In genomic region chr10:4725917-4726606, GRCh38 we compare ENCODE assay signal across 12 cellular contexts.
A peak's percentile ranks its signal among the peaks of the same experiment; 100 is the strongest.
DNase-seq lines count a peak whose midpoint lies in the region; ATAC-seq and TF ChIP-seq lines count a peak whose summit lies in the region.
"Had no signal": no experiment of that assay in that cellular context is flagged by ENCODE, and none has a peak within 500 bp of the region (broad histone marks: within the 10 kb centered on the region; RNA-seq: fewer than 3 reads in every experiment).

No MANE protein-coding gene starts in this region.

- peak; percentile 6 for DNase-seq in NOMO-1 treated with DMSO at 0.1 percent for 48 hours (lab: John Stamatoyannopoulos, UW; ENCODE audit: unreplicated experiment)
- DNase-seq in NOMO-1 treated with dmso at 0.1 percent for 144 hours (lab: John Stamatoyannopoulos, UW; ENCODE audit: unreplicated experiment): no peak
- DNase-seq in RWPE2 (ENCODE audit: low spot score): no peak
- peak; percentile 70 for DNase-seq in fibroblast of villous mesenchyme (ENCODE audit: low read depth)
- DNase-seq in stimulated activated effector memory CD8-positive, alpha-beta T cell treated with anti-CD3 and anti-CD28 coated beads, Interleukin-12 subunit alpha, Interleukin-12 subunit beta, amount 100 ng/mL, for 72 hours (ENCODE audit: low spot score in 2 of 2): no peak
- DNase-seq in MV-4-11 (lab: John Stamatoyannopoulos, UW): no peak
- DNase-seq: NCI-H1694 treated with DMSO at 0.1 percent for 48 hours had no signal

- no peaks in the 10 kb centered on the region for H3K9me3 Mint-ChIP-seq in stimulated activated effector memory CD8-positive, alpha-beta T cell treated with anti-CD3 and anti-CD28 coated beads, Interleukin-12 subunit alpha, Interleukin-12 subunit beta, amount 100 ng/mL, for 72 hours
- H3K9me3 Mint-ChIP-seq: central memory CD8-positive, alpha-beta T cell; memory B cell had no signal

- peak; percentile 93 for ATAC-seq in RWPE2 (ENCODE audit: low read depth)
- ATAC-seq in stimulated activated effector memory CD8-positive, alpha-beta T cell treated with anti-CD3 and anti-CD28 coated beads, Interleukin-12 subunit alpha, Interleukin-12 subunit beta, amount 100 ng/mL, for 72 hours: peak; percentile 78
- no peak for ATAC-seq in HG03520 (IDR thresholded peaks at IDR 0.05; ENCODE audit: unreplicated experiment)
- ATAC-seq in HG03378 (IDR thresholded peaks at IDR 0.05; ENCODE audit: unreplicated experiment): no peak

- peak overlapping the region; percentile 87 for H3K27ac ChIP-seq in RWPE2 (ENCODE audit: poor library complexity, severe bottlenecking)
- H3K27ac ChIP-seq: BLaER1 had no signal

- H3K4me3 ChIP-seq in RWPE2 (ENCODE audit: severe bottlenecking): no peak overlapping the region
- no peak overlapping the region for H3K4me3 ChIP-seq in fibroblast of villous mesenchyme (ENCODE audit: low read depth, low read length)
- H3K4me3 ChIP-seq: BLaER1 had no signal

- no peaks in the 10 kb centered on the region for H3K9me3 ChIP-seq in RWPE2 (ENCODE audit: severe bottlenecking)
- H3K9me3 ChIP-seq: BLaER1 had no signal

- peaks cover 19% of the 10 kb centered on the region for H3K4me1 ChIP-seq in RWPE2 (ENCODE audit: insufficient read depth, poor library complexity, severe bottlenecking)
- H3K4me1 ChIP-seq: BLaER1 had no signal

- H3K36me3 Mint-ChIP-seq in stimulated activated effector memory CD8-positive, alpha-beta T cell treated with anti-CD3 and anti-CD28 coated beads, Interleukin-12 subunit alpha, Interleukin-12 subunit beta, amount 100 ng/mL, for 72 hours: no peaks in the 10 kb centered on the region
- H3K36me3 Mint-ChIP-seq: memory B cell had no signal

- H3K4me3 Mint-ChIP-seq in stimulated activated effector memory CD8-positive, alpha-beta T cell treated with anti-CD3 and anti-CD28 coated beads, Interleukin-12 subunit alpha, Interleukin-12 subunit beta, amount 100 ng/mL, for 72 hours: no peak overlapping the region
- H3K4me3 Mint-ChIP-seq: central memory CD8-positive, alpha-beta T cell; memory B cell had no signal

- TF ChIP-seq CTCF in RWPE2 (IDR thresholded peaks at IDR 0.05; ENCODE audit: poor library complexity, severe bottlenecking) (no peak), fibroblast of villous mesenchyme (IDR thresholded peaks at IDR 0.05; ENCODE audit: insufficient read depth, low read depth, low read length) (no peak)

- H3K27me3 ChIP-seq in RWPE2 (ENCODE audit: insufficient read depth, poor library complexity, severe bottlenecking): no peaks in the 10 kb centered on the region
- H3K27me3 ChIP-seq: BLaER1 had no signal

- no peak overlapping the region for H3K27ac Mint-ChIP-seq in stimulated activated effector memory CD8-positive, alpha-beta T cell treated with anti-CD3 and anti-CD28 coated beads, Interleukin-12 subunit alpha, Interleukin-12 subunit beta, amount 100 ng/mL, for 72 hours
- H3K27ac Mint-ChIP-seq: memory B cell had no signal

- H3K36me3 ChIP-seq in RWPE2 (ENCODE audit: low read depth): no peaks in the 10 kb centered on the region
- H3K36me3 ChIP-seq: BLaER1 had no signal

- peaks cover 5% of the 10 kb centered on the region for H3K4me1 Mint-ChIP-seq in stimulated activated effector memory CD8-positive, alpha-beta T cell treated with anti-CD3 and anti-CD28 coated beads, Interleukin-12 subunit alpha, Interleukin-12 subunit beta, amount 100 ng/mL, for 72 hours
- H3K4me1 Mint-ChIP-seq: central memory CD8-positive, alpha-beta T cell; memory B cell had no signal

Comparison
In these comparisons a context has a peak if more than half of its experiments do, and no peak if none do; other contexts are left out.
1. DNase-seq: peak in NOMO-1 treated with DMSO at 0.1 percent for 48 hours (single experiment) and fibroblast of villous mesenchyme (single experiment); none in NOMO-1 treated with dmso at 0.1 percent for 144 hours (single experiment), RWPE2 (single experiment), stimulated activated effector memory CD8-positive, alpha-beta T cell treated with anti-CD3 and anti-CD28 coated beads, Interleukin-12 subunit alpha, Interleukin-12 subunit beta, amount 100 ng/mL, for 72 hours (0 of 2) and MV-4-11 (single experiment).
2. ATAC-seq: peak in RWPE2 (single experiment) and stimulated activated effector memory CD8-positive, alpha-beta T cell treated with anti-CD3 and anti-CD28 coated beads, Interleukin-12 subunit alpha, Interleukin-12 subunit beta, amount 100 ng/mL, for 72 hours (single experiment); none in HG03520 (single experiment) and HG03378 (single experiment).